Comparison of ENCODE assay signal across 1 cellular context in genomic region chr6:52550014-52550575, GRCh38.
TF ChIP-seq lines count a peak whose summit lies in the region.

No MANE protein-coding gene starts in this region.

TF ChIP-seq in SK-N-SH, 30 proteins besides CTCF, POLR2A, EP300 and RAD21 (continued from another document):
- peak; percentile 74 for TF ChIP-seq REST (IDR thresholded peaks at IDR 0.05; ENCODE audit: low read depth, low read length)
- no peak for TF ChIP-seq TEAD4 (IDR thresholded peaks at IDR 0.05; ENCODE audit: borderline replicate concordance, insufficient read depth)
TF ChIP-seq in SK-N-SH: peak in this region for 2.
